In genomic region chr1:204073837-204074273, GRCh38 we compare ENCODE assay signal across 8 cellular contexts. TPM values are rescaled to one million over a fixed set of nuclear protein-coding genes. Genes with fewer than 3 reads are reported as not detected.
DNase-seq lines count a peak whose midpoint lies in the region; ATAC-seq and TF ChIP-seq lines count a peak whose summit lies in the region.

No MANE protein-coding gene starts in this region.

- TF ChIP-seq POLR2A in esophagus squamous epithelium (IDR thresholded peaks at IDR 0.05), result no peak

- no peaks in the 10 kb centered on the region; the same call in 1 of the 2 replicates for H3K9me3 ChIP-seq in SJSA1 (replicated peaks)
- H3K9me3 ChIP-seq in esophagus squamous epithelium, result no peaks in the 10 kb centered on the region

- TF ChIP-seq CTCF in esophagus squamous epithelium (IDR thresholded peaks at IDR 0.05) (no peak), natural killer cell (IDR thresholded peaks at IDR 0.05) (no peak)

- H3K4me1 Mint-ChIP-seq in natural killer cell, result peaks cover 30 to 34% of the 10 kb centered on the region in 2 donors

- peak overlapping the region; percentile 96 for H3K4me3 Mint-ChIP-seq in natural killer cell

- H3K27ac Mint-ChIP-seq in natural killer cell, result peak overlapping the region; percentile 60 to 85

- intact Hi-C loops in esophagus squamous epithelium (cut with DNase I), result no loop called here
- intact Hi-C loops in natural killer cell (cut with micrococcal nuclease), result no loop called here

- no peak overlapping the region for H3K27ac ChIP-seq in SJSA1
- H3K27ac ChIP-seq in esophagus squamous epithelium, result peak overlapping the region; percentile 84 to 94 (median 92)

- H3K4me3 ChIP-seq in SJSA1 (peak overlapping the region; percentile 75), esophagus squamous epithelium (peak overlapping the region; percentile 68 to 90 (median 81))

- H3K27me3 Mint-ChIP-seq in natural killer cell (ENCODE audit: low read depth in 2 of 2), result peaks cover 0 to 3% of the 10 kb centered on the region in 2 donors

- no peaks in the 10 kb centered on the region for H3K9me3 Mint-ChIP-seq in natural killer cell

- H3K36me3 ChIP-seq in SJSA1 (peaks cover 8% of the 10 kb centered on the region; the same call in 1 of the 2 replicates), esophagus squamous epithelium (no peaks in the 10 kb centered on the region)

- ATAC-seq in natural killer cell (peak in 2 of 3 donors; percentile 17 to 25), GM18520 (IDR thresholded peaks at IDR 0.05; ENCODE audit: unreplicated experiment) (no peak), HG03139 (IDR thresholded peaks at IDR 0.05; ENCODE audit: unreplicated experiment) (no peak)

- DNase-seq in ELF-1 (ENCODE audit: low read depth, low spot score) (peak; percentile 34), SJSA1 (ENCODE audit: low read depth in 1 of 2, low spot score in 2 of 2) (peak in 1 of 2 experiments; percentile 43), esophagus squamous epithelium (lab: John Stamatoyannopoulos, UW) (no peak), natural killer cell (peak; percentile 24), germinal center (ENCODE audit: low spot score) (no peak)
- no peak for DNase-seq in activated CD4-positive, CD25-positive, alpha-beta regulatory T cell treated with anti-CD3 and anti-CD28 coated beads, Interleukin-2, amount 50 U/mL, for 72 hours

- WGBS in esophagus squamous epithelium, 2 donors, result 19% methylated on average over 9 of the region's 39 CpGs; no CpG with 5 or more reads in 1 of the 2 donors

- H3K27me3 ChIP-seq in SJSA1 (replicated peaks), result no peaks in the 10 kb centered on the region
- H3K27me3 ChIP-seq in esophagus squamous epithelium, result peaks cover 0 to 27% (median 0%) of the 10 kb centered on the region in 4 donors

- H3K4me1 ChIP-seq in SJSA1 (replicated peaks) (peaks cover 55% of the 10 kb centered on the region), esophagus squamous epithelium (peaks cover 32 to 67% (median 33%) of the 10 kb centered on the region in 3 donors)

- H3K36me3 Mint-ChIP-seq in natural killer cell, result no peaks in the 10 kb centered on the region

RNA-seq across cellular contexts. Expression of gene SOX13, which starts 0.9 kb away (rescaled TPM):
- 9.0 and 15.5 TPM in 2 replicates for total RNA-seq in SJSA1 (2014; rRNA removed; shearing (Covaris generic))
- 10 to 100 TPM in 3 of 4 donors, 1 to 10 TPM in 1; 9.0 to 21.2 (median 14.5) TPM for total RNA-seq in esophagus squamous epithelium
- 10 to 100 TPM; 27.3 to 44.7 (median 41.4) TPM for total RNA-seq in natural killer cell

Comparison
In these comparisons a context has a peak if more than half of its experiments do, and no peak if none do; other contexts are left out.
1. DNase-seq: peak in ELF-1 (single experiment) and natural killer cell (single experiment); none in esophagus squamous epithelium (single experiment), germinal center (single experiment) and activated CD4-positive, CD25-positive, alpha-beta regulatory T cell treated with anti-CD3 and anti-CD28 coated beads, Interleukin-2, amount 50 U/mL, for 72 hours (single experiment).
2. ATAC-seq: peak in natural killer cell (2 of 3); none in GM18520 (single experiment) and HG03139 (single experiment).